8 cellular contexts compared by ENCODE assay signal in the genomic region with DNA sequence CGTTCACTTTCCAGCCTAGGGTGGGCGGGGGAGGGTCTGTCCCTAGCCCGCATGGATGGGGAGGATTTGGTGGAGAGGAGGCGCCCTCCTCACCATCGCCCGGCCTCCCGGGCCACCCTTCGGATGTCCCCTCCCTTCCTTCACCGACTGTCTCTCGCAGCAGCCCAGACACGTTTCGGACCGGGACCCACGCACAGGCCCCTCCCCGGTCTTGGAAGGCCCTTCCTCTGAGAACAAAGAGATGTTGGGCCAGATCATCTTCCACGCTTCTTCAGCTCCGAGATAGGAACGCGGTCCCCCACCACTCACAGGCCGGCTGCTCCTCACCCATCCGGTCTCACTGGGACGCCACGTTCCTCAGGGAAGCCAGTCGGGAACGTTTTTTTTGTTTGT. TPM values are rescaled to one million over a fixed set of nuclear protein-coding genes. Genes with fewer than 3 reads are reported as not detected.
DNase-seq lines count a peak whose midpoint lies in the region; ATAC-seq and TF ChIP-seq lines count a peak whose summit lies in the region.

No MANE protein-coding gene starts in this region.

- no peak for TF ChIP-seq CTCF in mesothelial cell of epicardium (IDR thresholded peaks at IDR 0.05; ENCODE audit: unreplicated experiment)
- TF ChIP-seq CTCF in upper lobe of right lung (IDR thresholded peaks at IDR 0.05): no peak

- H3K27ac ChIP-seq in upper lobe of right lung: peak overlapping the region; percentile 77

- H3K36me3 ChIP-seq in upper lobe of right lung: peaks cover 18% of the 10 kb centered on the region

- peaks cover 6 to 12% of the 10 kb centered on the region in 2 donors for H3K36me3 Mint-ChIP-seq in activated T-cell treated with anti-CD3 and anti-CD28 coated beads, Interleukin-2, amount 50 U/mL, for 72 hours (ENCODE audit: insufficient read depth in 2 of 2)
- H3K36me3 Mint-ChIP-seq in effector memory CD8-positive, alpha-beta T cell (ENCODE audit: insufficient read depth): peaks cover 63% of the 10 kb centered on the region
- H3K36me3 Mint-ChIP-seq in mesothelial cell of epicardium: peaks cover 11% of the 10 kb centered on the region

- no peaks in the 10 kb centered on the region for H3K27me3 Mint-ChIP-seq in activated T-cell treated with anti-CD3 and anti-CD28 coated beads, Interleukin-2, amount 50 U/mL, for 72 hours (ENCODE audit: low read depth)
- no peaks in the 10 kb centered on the region for H3K27me3 Mint-ChIP-seq in effector memory CD8-positive, alpha-beta T cell
- no peaks in the 10 kb centered on the region for H3K27me3 Mint-ChIP-seq in mesothelial cell of epicardium (ENCODE audit: low read depth)

- H3K4me1 ChIP-seq in upper lobe of right lung: peaks cover 19% of the 10 kb centered on the region

- no peaks in the 10 kb centered on the region for H3K9me3 ChIP-seq in upper lobe of right lung

- peak overlapping the region; percentile 58 for H3K27ac Mint-ChIP-seq in activated T-cell treated with anti-CD3 and anti-CD28 coated beads, Interleukin-2, amount 50 U/mL, for 72 hours
- peak overlapping the region; percentile 87 to 89 for H3K27ac Mint-ChIP-seq in effector memory CD8-positive, alpha-beta T cell
- H3K27ac Mint-ChIP-seq in mesothelial cell of epicardium: peak overlapping the region; percentile 31

- H3K9me3 Mint-ChIP-seq in activated T-cell treated with anti-CD3 and anti-CD28 coated beads, Interleukin-2, amount 50 U/mL, for 72 hours: no peaks in the 10 kb centered on the region
- H3K9me3 Mint-ChIP-seq in effector memory CD8-positive, alpha-beta T cell: no peaks in the 10 kb centered on the region
- no peaks in the 10 kb centered on the region for H3K9me3 Mint-ChIP-seq in mesothelial cell of epicardium

- no peaks in the 10 kb centered on the region for H3K27me3 ChIP-seq in upper lobe of right lung

- H3K4me1 Mint-ChIP-seq in activated T-cell treated with anti-CD3 and anti-CD28 coated beads, Interleukin-2, amount 50 U/mL, for 72 hours (ENCODE audit: low read depth): peaks cover 52% of the 10 kb centered on the region
- H3K4me1 Mint-ChIP-seq in effector memory CD8-positive, alpha-beta T cell (ENCODE audit: low read depth in 2 of 2): peaks cover 40 to 41% of the 10 kb centered on the region in 2 donors
- peaks cover 29% of the 10 kb centered on the region for H3K4me1 Mint-ChIP-seq in mesothelial cell of epicardium

- ATAC-seq in activated T-cell treated with anti-CD3 and anti-CD28 coated beads, Interleukin-2, amount 50 U/mL, for 72 hours (replicated peaks in 1 of 2): peak in 1 of 2 donors; percentile 0
- no peak for ATAC-seq in effector memory CD8-positive, alpha-beta T cell (replicated peaks)
- no peak for ATAC-seq in upper lobe of right lung

- DNase-seq in activated T-cell treated with anti-CD3 and anti-CD28 coated beads, Interleukin-2, amount 50 U/mL, for 72 hours: no peak
- DNase-seq in activated T-cell treated with anti-CD3 and anti-CD28 coated beads for 4 hours: no peak
- DNase-seq in effector memory CD8-positive, alpha-beta T cell: no peak
- no peak for DNase-seq in mesothelial cell of epicardium (ENCODE audit: low spot score in 2 of 2, unreplicated experiment in 2 of 2)
- no peak for DNase-seq in upper lobe of right lung
- no peak for DNase-seq in SIG-M5 treated with dmso at 0.1 percent for 504 hours (lab: John Stamatoyannopoulos, UW; ENCODE audit: unreplicated experiment)
- DNase-seq in RKO (ENCODE audit: low spot score): no peak
- DNase-seq in NCI-H2196 treated with DMSO at 0.1 percent for 48 hours (lab: John Stamatoyannopoulos, UW; ENCODE audit: unreplicated experiment): no peak

- intact Hi-C loops in upper lobe of right lung (cut with DNase I): no loop called here

- H3K4me3 ChIP-seq in upper lobe of right lung: peak overlapping the region; percentile 88

- peak overlapping the region; percentile 48 to 61 for H3K4me3 Mint-ChIP-seq in activated T-cell treated with anti-CD3 and anti-CD28 coated beads, Interleukin-2, amount 50 U/mL, for 72 hours
- peak overlapping the region in 1 of 2 donors; percentile 68 for H3K4me3 Mint-ChIP-seq in effector memory CD8-positive, alpha-beta T cell
- peak overlapping the region; percentile 89 for H3K4me3 Mint-ChIP-seq in mesothelial cell of epicardium

RNA-seq across cellular contexts. Expression of a gene that starts 0.6 kb away (rescaled TPM):
- 10 to 100 TPM; 44.2 to 51.1 TPM for total RNA-seq in activated T-cell treated with anti-CD3 and anti-CD28 coated beads, Interleukin-2, amount 50 U/mL, for 72 hours
- 36.8 to 37.5 TPM (median 36.9 TPM) in 3 replicates for total RNA-seq in mesothelial cell of epicardium
- 37.1 TPM for total RNA-seq in upper lobe of right lung

RNA-seq across cellular contexts. Expression of a gene that starts 7.7 kb away (rescaled TPM):
- total RNA-seq in activated T-cell treated with anti-CD3 and anti-CD28 coated beads, Interleukin-2, amount 50 U/mL, for 72 hours: 1 to 10 TPM; 4.4 to 6.4 TPM
- total RNA-seq in mesothelial cell of epicardium (7.6 to 9.0 TPM (median 8.2 TPM) in 3 replicates), upper lobe of right lung (3.5 TPM)

RNA-seq across cellular contexts. Expression of a gene that starts 21.5 kb away (rescaled TPM):
- 10 to 100 TPM; 28.1 to 30.5 TPM for total RNA-seq in activated T-cell treated with anti-CD3 and anti-CD28 coated beads, Interleukin-2, amount 50 U/mL, for 72 hours
- total RNA-seq in mesothelial cell of epicardium: 14.5 to 16.1 TPM (median 15.8 TPM) in 3 replicates
- 58.8 TPM for total RNA-seq in upper lobe of right lung

RNA-seq across cellular contexts. Expression of a gene that starts 38.9 kb away (rescaled TPM):
- total RNA-seq in activated T-cell treated with anti-CD3 and anti-CD28 coated beads, Interleukin-2, amount 50 U/mL, for 72 hours: 10 to 100 TPM; 74.4 to 75.6 TPM
- total RNA-seq in mesothelial cell of epicardium: 34.2 to 37.5 TPM (median 36.2 TPM) in 3 replicates
- 94.7 TPM for total RNA-seq in upper lobe of right lung

RNA-seq across cellular contexts. Expression of a gene that starts 42.5 kb away (rescaled TPM):
- 10 to 100 TPM; 59.2 to 75.1 TPM for total RNA-seq in activated T-cell treated with anti-CD3 and anti-CD28 coated beads, Interleukin-2, amount 50 U/mL, for 72 hours
- total RNA-seq in mesothelial cell of epicardium (62.8 to 68.8 TPM (median 67.4 TPM) in 3 replicates), upper lobe of right lung (44.7 TPM)

Comparison
In these comparisons a context has a peak if more than half of its experiments do, and no peak if none do; other contexts are left out.
1. H3K27ac Mint-ChIP-seq: peak in every context shown above with its lines; median percentile 88 in effector memory CD8-positive, alpha-beta T cell; 58 in activated T-cell treated with anti-CD3 and anti-CD28 coated beads, Interleukin-2, amount 50 U/mL, for 72 hours; 31 in mesothelial cell of epicardium.